ENCODE assay signal across 20 cellular contexts in the genomic region with DNA sequence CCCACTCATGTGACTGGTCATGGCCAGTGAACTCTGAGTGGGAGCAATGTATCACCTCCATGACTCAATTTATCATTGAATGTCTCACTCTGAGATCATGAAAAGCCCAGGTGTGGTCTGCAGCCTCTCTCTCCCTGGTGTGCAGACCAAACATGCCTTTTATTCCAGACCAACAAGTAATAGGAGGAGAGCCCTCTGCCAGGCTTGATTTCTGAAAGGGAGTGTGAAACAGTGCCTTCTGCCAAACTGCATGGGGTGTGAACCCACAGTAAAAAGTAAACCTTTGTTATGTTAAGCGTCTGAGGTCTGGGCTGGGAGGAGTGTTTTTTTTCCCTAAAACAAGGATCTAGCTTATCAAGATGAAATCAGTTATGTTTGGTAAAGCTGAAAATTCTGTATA.
"Had no signal": no experiment of that assay in that cellular context is flagged by ENCODE, and none has a peak within 500 bp of the region (broad histone marks: within the 10 kb centered on the region; RNA-seq: fewer than 3 reads in every experiment).

No MANE protein-coding gene starts in this region.

- H3K27ac Mint-ChIP-seq: activated CD4-positive, alpha-beta T cell treated with anti-CD3 and anti-CD28 coated beads, Interleukin-2, amount 10 ng/mL, durations not matched to agents 24 days and 14 days; activated naive CD4-positive, alpha-beta T cell treated with anti-CD3 and anti-CD28 coated beads for 36 hours; activated naive CD8-positive, alpha-beta T cell treated with anti-CD3 and anti-CD28 coated beads, Interleukin-2, amount 50 U/mL, for 24 hours; mesothelial cell of epicardium; nephron; stimulated activated naive B cell treated with anti-CD40 and anti-IgM and Interleukin-4, amounts not matched to agents 10 μg/mL and 1 μg/mL and 100 μg/mL, for 72 hours had no signal

- H3K9me3 ChIP-seq: sigmoid colon, thoracic aorta, upper lobe of left lung had no signal

- H3K27ac ChIP-seq: coronary artery, sigmoid colon, thoracic aorta, upper lobe of left lung had no signal

- H3K4me1 Mint-ChIP-seq: activated CD4-positive, alpha-beta T cell treated with anti-CD3 and anti-CD28 coated beads, Interleukin-2, amount 10 ng/mL, durations not matched to agents 24 days and 14 days; activated naive CD8-positive, alpha-beta T cell treated with anti-CD3 and anti-CD28 coated beads, Interleukin-2, amount 50 U/mL, for 24 hours; mesothelial cell of epicardium; nephron; stimulated activated naive B cell treated with anti-CD40 and anti-IgM and Interleukin-4, amounts not matched to agents 10 μg/mL and 1 μg/mL and 100 μg/mL, for 72 hours had no signal

- H3K27me3 Mint-ChIP-seq: activated CD4-positive, alpha-beta T cell treated with anti-CD3 and anti-CD28 coated beads, Interleukin-2, amount 10 ng/mL, durations not matched to agents 24 days and 14 days; activated naive CD8-positive, alpha-beta T cell treated with anti-CD3 and anti-CD28 coated beads, Interleukin-2, amount 50 U/mL, for 24 hours; stimulated activated naive B cell treated with anti-CD40 and anti-IgM and Interleukin-4, amounts not matched to agents 10 μg/mL and 1 μg/mL and 100 μg/mL, for 72 hours had no signal

- DNase-seq: activated CD4-positive, alpha-beta T cell treated with anti-CD3 and anti-CD28 coated beads, Interleukin-2, amount 10 ng/mL, durations not matched to agents 24 days and 14 days; activated CD8-positive, alpha-beta memory T cell treated with anti-CD3 and anti-CD28 coated beads, Interleukin-2, amount 50 U/mL, for 4 hours; activated naive CD4-positive, alpha-beta T cell treated with anti-CD3 and anti-CD28 coated beads for 36 hours; activated naive CD8-positive, alpha-beta T cell treated with anti-CD3 and anti-CD28 coated beads, Interleukin-2, amount 50 U/mL, for 24 hours; activated T-cell treated with anti-CD3 and anti-CD28 coated beads, Interleukin-2, amount 50 U/mL, for 4 hours; aorta; islet precursor cell; nucleus accumbens; posterior cingulate gyrus; sigmoid colon; stimulated activated naive B cell treated with anti-CD40 and anti-IgM and Interleukin-4, amounts not matched to agents 10 μg/mL and 1 μg/mL and 100 μg/mL, for 72 hours; T-helper 1 cell; T-helper 9 cell; upper lobe of left lung had no signal

- H3K36me3 ChIP-seq: sigmoid colon, thoracic aorta, upper lobe of left lung had no signal

- ATAC-seq: activated naive CD8-positive, alpha-beta T cell treated with anti-CD3 and anti-CD28 coated beads, Interleukin-2, amount 50 U/mL, for 24 hours; activated T-cell treated with anti-CD3 and anti-CD28 coated beads, Interleukin-2, amount 50 U/mL, for 4 hours; left lobe of liver; stimulated activated naive B cell treated with anti-CD40 and anti-IgM and Interleukin-4, amounts not matched to agents 10 μg/mL and 1 μg/mL and 100 μg/mL, for 72 hours had no signal

- H3K36me3 Mint-ChIP-seq: mesothelial cell of epicardium; stimulated activated naive B cell treated with anti-CD40 and anti-IgM and Interleukin-4, amounts not matched to agents 10 μg/mL and 1 μg/mL and 100 μg/mL, for 72 hours had no signal

- H3K4me3 Mint-ChIP-seq: activated CD4-positive, alpha-beta T cell treated with anti-CD3 and anti-CD28 coated beads, Interleukin-2, amount 10 ng/mL, durations not matched to agents 24 days and 14 days; activated naive CD4-positive, alpha-beta T cell treated with anti-CD3 and anti-CD28 coated beads for 36 hours; activated naive CD8-positive, alpha-beta T cell treated with anti-CD3 and anti-CD28 coated beads, Interleukin-2, amount 50 U/mL, for 24 hours; activated T-cell treated with anti-CD3 and anti-CD28 coated beads, Interleukin-2, amount 50 U/mL, for 4 hours; mesothelial cell of epicardium; nephron; stimulated activated naive B cell treated with anti-CD40 and anti-IgM and Interleukin-4, amounts not matched to agents 10 μg/mL and 1 μg/mL and 100 μg/mL, for 72 hours had no signal

- H3K4me3 ChIP-seq: coronary artery, lung, sigmoid colon, thoracic aorta, upper lobe of left lung had no signal

- H3K27me3 ChIP-seq: sigmoid colon, upper lobe of left lung had no signal

- H3K9me3 Mint-ChIP-seq: activated CD4-positive, alpha-beta T cell treated with anti-CD3 and anti-CD28 coated beads, Interleukin-2, amount 10 ng/mL, durations not matched to agents 24 days and 14 days; activated naive CD8-positive, alpha-beta T cell treated with anti-CD3 and anti-CD28 coated beads, Interleukin-2, amount 50 U/mL, for 24 hours; mesothelial cell of epicardium; nephron; stimulated activated naive B cell treated with anti-CD40 and anti-IgM and Interleukin-4, amounts not matched to agents 10 μg/mL and 1 μg/mL and 100 μg/mL, for 72 hours had no signal

- H3K4me1 ChIP-seq: sigmoid colon, upper lobe of left lung had no signal
